Comparison of ENCODE assay signal across 21 cellular contexts in the genomic region with DNA sequence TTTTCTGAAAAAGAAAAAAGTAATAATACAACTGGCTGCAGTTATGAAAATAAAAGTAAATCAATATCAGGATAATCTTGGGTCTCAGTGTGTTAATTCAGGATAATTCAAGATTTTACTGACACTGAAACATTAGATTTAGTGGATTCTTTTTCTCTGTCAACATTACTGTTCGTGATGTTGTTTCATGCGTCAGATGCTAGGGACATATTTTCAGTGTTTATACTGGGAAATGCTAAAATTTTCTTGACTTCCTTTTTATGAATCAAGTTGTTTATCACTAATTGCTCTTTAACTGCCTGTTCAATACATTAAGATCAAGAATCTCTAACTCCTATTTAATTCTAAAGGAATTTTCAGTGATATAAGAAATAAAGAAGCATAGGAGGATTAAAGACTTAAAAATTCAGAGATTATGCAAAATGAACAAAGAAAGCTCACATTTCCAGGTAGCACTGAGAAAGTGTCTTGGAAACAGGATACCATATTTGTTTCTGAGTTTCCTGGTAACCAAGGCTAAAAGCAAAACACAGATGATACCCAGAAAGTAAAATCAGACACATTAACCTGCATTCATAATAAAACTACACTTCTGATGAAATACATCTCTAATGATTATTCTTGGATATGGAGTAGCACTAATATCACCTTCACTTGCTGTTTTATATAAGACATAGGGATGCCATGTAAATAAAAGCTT.
DNase-seq lines count a peak whose midpoint lies in the region; ATAC-seq and TF ChIP-seq lines count a peak whose summit lies in the region.
"Had no signal": no experiment of that assay in that cellular context is flagged by ENCODE, and none has a peak within 500 bp of the region (broad histone marks: within the 10 kb centered on the region; RNA-seq: fewer than 3 reads in every experiment).

No MANE protein-coding gene starts in this region.

- peaks cover 30% of the 10 kb centered on the region for H3K4me1 Mint-ChIP-seq in activated T-cell treated with anti-CD3 and anti-CD28 coated beads, Interleukin-2, amount 50 U/mL, for 24 hours (ENCODE audit: low read depth)
- peaks cover 46% of the 10 kb centered on the region for H3K4me1 Mint-ChIP-seq in activated CD4-positive, alpha-beta memory T cell treated with anti-CD3 and anti-CD28 coated beads, Interleukin-2, amount 10 ng/mL, durations not matched to agents 7 days and 5 days
- peaks cover 20 to 29% of the 10 kb centered on the region in 2 donors for H3K4me1 Mint-ChIP-seq in effector memory CD8-positive, alpha-beta T cell (ENCODE audit: low read depth in 2 of 2)
- H3K4me1 Mint-ChIP-seq: mesothelial cell of epicardium had no signal

- no peaks in the 10 kb centered on the region for H3K36me3 Mint-ChIP-seq in activated T-cell treated with anti-CD3 and anti-CD28 coated beads, Interleukin-2, amount 50 U/mL, for 24 hours (ENCODE audit: low read depth)
- peaks cover 7% of the 10 kb centered on the region for H3K36me3 Mint-ChIP-seq in activated CD4-positive, alpha-beta memory T cell treated with anti-CD3 and anti-CD28 coated beads, Interleukin-2, amount 10 ng/mL, durations not matched to agents 7 days and 5 days (ENCODE audit: low read depth)
- no peaks in the 10 kb centered on the region for H3K36me3 Mint-ChIP-seq in effector memory CD8-positive, alpha-beta T cell (ENCODE audit: insufficient read depth)
- H3K36me3 Mint-ChIP-seq: mesothelial cell of epicardium had no signal

- H3K9me3 Mint-ChIP-seq in activated T-cell treated with anti-CD3 and anti-CD28 coated beads, Interleukin-2, amount 50 U/mL, for 24 hours: no peaks in the 10 kb centered on the region
- peaks cover 3% of the 10 kb centered on the region for H3K9me3 Mint-ChIP-seq in activated CD4-positive, alpha-beta memory T cell treated with anti-CD3 and anti-CD28 coated beads, Interleukin-2, amount 10 ng/mL, durations not matched to agents 7 days and 5 days
- H3K9me3 Mint-ChIP-seq in effector memory CD8-positive, alpha-beta T cell: no peaks in the 10 kb centered on the region

- H3K79me2 ChIP-seq in Loucy (ENCODE audit: insufficient read depth, low read length): no peaks in the 10 kb centered on the region

- no peaks in the 10 kb centered on the region for H4K20me1 ChIP-seq in Loucy (ENCODE audit: insufficient read depth, low read length, poor library complexity, severe bottlenecking)
- H4K20me1 ChIP-seq: BLaER1 had no signal

- peak overlapping the region; percentile 33 for H3K27ac Mint-ChIP-seq in activated T-cell treated with anti-CD3 and anti-CD28 coated beads, Interleukin-2, amount 50 U/mL, for 24 hours
- peak overlapping the region; percentile 77 for H3K27ac Mint-ChIP-seq in activated CD4-positive, alpha-beta memory T cell treated with anti-CD3 and anti-CD28 coated beads, Interleukin-2, amount 10 ng/mL, durations not matched to agents 7 days and 5 days
- peak overlapping the region; percentile 44 for H3K27ac Mint-ChIP-seq in effector memory CD8-positive, alpha-beta T cell
- H3K27ac Mint-ChIP-seq: mesothelial cell of epicardium, naive B cell had no signal

- CTCF ChIA-PET in activated CD4-positive, alpha-beta memory T cell treated with anti-CD3 and anti-CD28 coated beads, Interleukin-2, amount 10 ng/mL, durations not matched to agents 7 days and 5 days (lab: Charles Lee): interaction anchor here (0.7 to 1.3 kb wide), 3 partner anchors 14 to 46 kb away, joined by 3 to 4 read pairs (median 3); no protein-coding TSS in a partner anchor

- no peak overlapping the region for H3K4me2 ChIP-seq in Loucy (ENCODE audit: low read depth, low read length, poor library complexity, severe bottlenecking)
- H3K4me2 ChIP-seq: BLaER1 had no signal

- ATAC-seq in effector memory CD8-positive, alpha-beta T cell (replicated peaks): peak; percentile 35
- ATAC-seq in HG02763 (IDR thresholded peaks at IDR 0.05; ENCODE audit: unreplicated experiment): no peak

- H3K36me3 ChIP-seq in Loucy (ENCODE audit: insufficient read depth, low read length): no peaks in the 10 kb centered on the region
- H3K36me3 ChIP-seq: BLaER1 had no signal

- H3K9ac ChIP-seq in Loucy (ENCODE audit: low read depth, low read length, poor library complexity, severe bottlenecking): no peak overlapping the region
- H3K9ac ChIP-seq: BLaER1 had no signal

- no peaks in the 10 kb centered on the region for H3F3A ChIP-seq in Loucy (ENCODE audit: low read depth)

- no peaks in the 10 kb centered on the region for H3K9me2 ChIP-seq in Loucy (replicated peaks; ENCODE audit: low read depth, low read length)

- no peak overlapping the region for H3K4me3 Mint-ChIP-seq in activated T-cell treated with anti-CD3 and anti-CD28 coated beads, Interleukin-2, amount 50 U/mL, for 24 hours
- H3K4me3 Mint-ChIP-seq in activated CD4-positive, alpha-beta memory T cell treated with anti-CD3 and anti-CD28 coated beads, Interleukin-2, amount 10 ng/mL, durations not matched to agents 7 days and 5 days: no peak overlapping the region
- H3K4me3 Mint-ChIP-seq in effector memory CD8-positive, alpha-beta T cell: peak overlapping the region in 1 of 2 donors; percentile 35
- H3K4me3 Mint-ChIP-seq: mesothelial cell of epicardium, naive B cell had no signal

- peak overlapping the region; percentile 22; the same call in 1 of the 2 replicates for H2AFZ ChIP-seq in Loucy (ENCODE audit: low read length)

- POLR2A ChIA-PET in activated CD4-positive, alpha-beta memory T cell treated with anti-CD3 and anti-CD28 coated beads, Interleukin-2, amount 10 ng/mL, durations not matched to agents 7 days and 5 days (lab: Charles Lee): interaction anchor here (0.7 to 2.3 kb wide), 9 partner anchors 12 to 174 kb away, joined by 3 to 14 read pairs (median 6); partner anchors contain the start of gene ARL4C

- no peaks in the 10 kb centered on the region for H3K27me3 Mint-ChIP-seq in activated T-cell treated with anti-CD3 and anti-CD28 coated beads, Interleukin-2, amount 50 U/mL, for 24 hours
- H3K27me3 Mint-ChIP-seq in activated CD4-positive, alpha-beta memory T cell treated with anti-CD3 and anti-CD28 coated beads, Interleukin-2, amount 10 ng/mL, durations not matched to agents 7 days and 5 days: no peaks in the 10 kb centered on the region
- no peaks in the 10 kb centered on the region for H3K27me3 Mint-ChIP-seq in effector memory CD8-positive, alpha-beta T cell

- TF ChIP-seq CTCF in Loucy (conservative IDR thresholded peaks at IDR 0.05; ENCODE audit: low read length): no peak

- H3K4me1 ChIP-seq in Loucy (ENCODE audit: insufficient read depth, low read length, poor library complexity, severe bottlenecking): peaks cover 4% of the 10 kb centered on the region
- H3K4me1 ChIP-seq: testis had no signal

- H3K4me3 ChIP-seq in Loucy (ENCODE audit: low read length, poor library complexity, severe bottlenecking): no peak overlapping the region
- H3K4me3 ChIP-seq: BLaER1, testis had no signal

- DNase-seq in activated T-cell treated with anti-CD3 and anti-CD28 coated beads, Interleukin-2, amount 50 U/mL, for 24 hours: no peak
- DNase-seq in activated T-cell treated with anti-CD3 and anti-CD28 coated beads, Interleukin-2, amount 50 U/mL, for 1 hour: no peak
- no peak for DNase-seq in activated CD4-positive, alpha-beta memory T cell treated with anti-CD3 and anti-CD28 coated beads, Interleukin-2, amount 10 ng/mL, durations not matched to agents 7 days and 5 days
- no peak for DNase-seq in effector memory CD8-positive, alpha-beta T cell
- DNase-seq in HuH-7.5 (ENCODE audit: low spot score): no peak
- DNase-seq in cerebellar cortex (ENCODE audit: low spot score): no peak
- DNase-seq: Calu3; DMS79 treated with DMSO at 0.1 percent for 48 hours; erythroblast; GF-D8; naive B cell; NCI-H1105; NCI-H187 treated with DMSO at 0.1 percent for 48 hours; NCI-H82; stimulated activated CD4-positive, alpha-beta T cell treated with anti-CD3 and anti-CD28 coated beads, Interleukin-15, amount 100 ng/mL, for 24 hours; stimulated activated naive CD4-positive, alpha-beta T cell treated with Interleukin-2 at 50 U/mL for 16 hours; testis had no signal

- no peaks in the 10 kb centered on the region for H3K27me3 ChIP-seq in Loucy (ENCODE audit: insufficient read depth, low read length, poor library complexity, severe bottlenecking)
- H3K27me3 ChIP-seq: BLaER1, testis had no signal

- H3K9me3 ChIP-seq in Loucy (ENCODE audit: insufficient read depth, low read depth, low read length): no peaks in the 10 kb centered on the region
- H3K9me3 ChIP-seq: testis had no signal
